8 cellular contexts compared by ENCODE assay signal in genomic region chrX:69387559-69388487, GRCh38.
DNase-seq lines count a peak whose midpoint lies in the region; ATAC-seq and TF ChIP-seq lines count a peak whose summit lies in the region.

No MANE protein-coding gene starts in this region.

- H3K36me3 Mint-ChIP-seq in activated T-cell treated with anti-CD3 and anti-CD28 coated beads, Interleukin-2, amount 50 U/mL, for 72 hours (ENCODE audit: insufficient read depth in 2 of 2), result no peaks in the 10 kb centered on the region

- no peaks in the 10 kb centered on the region for H3K9me3 Mint-ChIP-seq in activated T-cell treated with anti-CD3 and anti-CD28 coated beads, Interleukin-2, amount 50 U/mL, for 72 hours

- H3K36me3 ChIP-seq in psoas muscle (ENCODE audit: insufficient read depth in 1 of 2, low read depth in 1 of 2), result no peaks in the 10 kb centered on the region

- no peaks in the 10 kb centered on the region for H3K4me1 ChIP-seq in psoas muscle

- H3K27me3 ChIP-seq in psoas muscle (ENCODE audit: insufficient read depth in 3 of 3, low read length in 2 of 3), result peaks cover 0 to 36% (median 0%) of the 10 kb centered on the region in 3 donors

- TF ChIP-seq CTCF in psoas muscle (IDR thresholded peaks at IDR 0.05), result peak; percentile 70

- H3K4me1 Mint-ChIP-seq in activated T-cell treated with anti-CD3 and anti-CD28 coated beads, Interleukin-2, amount 50 U/mL, for 72 hours (ENCODE audit: low read depth), result no peaks in the 10 kb centered on the region

- no peak overlapping the region for H3K27ac ChIP-seq in psoas muscle

- peak; percentile 36 for DNase-seq in DMS114 treated with DMSO at 0.1 percent for 48 hours (lab: John Stamatoyannopoulos, UW; ENCODE audit: unreplicated experiment)
- DNase-seq in H4 (ENCODE audit: low spot score), result peak; percentile 3
- DNase-seq in NCI-H82 treated with DMSO at 0.1 percent for 48 hours (lab: John Stamatoyannopoulos, UW; ENCODE audit: unreplicated experiment), result peak; percentile 70
- DNase-seq in activated T-cell treated with anti-CD3 and anti-CD28 coated beads, Interleukin-2, amount 50 U/mL, for 72 hours, result peak; percentile 28 to 53
- peak in 39 of 42 donors; percentile 1 to 76 (median 47) for DNase-seq in head of caudate nucleus
- DNase-seq in psoas muscle, result peak; percentile 36 to 70

- peak in 1 of 2 donors; percentile 60 for ATAC-seq in activated T-cell treated with anti-CD3 and anti-CD28 coated beads, Interleukin-2, amount 50 U/mL, for 72 hours (replicated peaks in 1 of 2)
- ATAC-seq in psoas muscle, result peak; percentile 57 to 78 (median 65)
- ATAC-seq in GM19023 (IDR thresholded peaks at IDR 0.05; ENCODE audit: unreplicated experiment), result no peak
- no peak for ATAC-seq in GM21528 (IDR thresholded peaks at IDR 0.05; ENCODE audit: low FRiP score, unreplicated experiment)

- no peak overlapping the region for H3K27ac Mint-ChIP-seq in activated T-cell treated with anti-CD3 and anti-CD28 coated beads, Interleukin-2, amount 50 U/mL, for 72 hours

- no peak overlapping the region for H3K4me3 ChIP-seq in psoas muscle

- no peaks in the 10 kb centered on the region for H3K9me3 ChIP-seq in psoas muscle

- intact Hi-C loops in head of caudate nucleus (cut with DNase I), result no loop called here
- intact Hi-C loops in psoas muscle (cut with DNase I), result loop anchor here in 1 of 2 donors (5.0 kb wide), 2 partner anchors 561 to 656 kb away; partner anchors contain the start of gene EFNB1

- no peak overlapping the region for H3K4me3 Mint-ChIP-seq in activated T-cell treated with anti-CD3 and anti-CD28 coated beads, Interleukin-2, amount 50 U/mL, for 72 hours

- 15 to 18% (median 15%) methylated on average over 13 of the region's 13 CpGs for WGBS in psoas muscle, 3 donors

- peaks cover 76% of the 10 kb centered on the region for H3K27me3 Mint-ChIP-seq in activated T-cell treated with anti-CD3 and anti-CD28 coated beads, Interleukin-2, amount 50 U/mL, for 72 hours (ENCODE audit: low read depth)

Comparison
In these comparisons a context has a peak if more than half of its experiments do, and no peak if none do; other contexts are left out.
1. DNase-seq: peak in every context shown above with its lines; median percentile 70 in NCI-H82 treated with DMSO at 0.1 percent for 48 hours; 53 in psoas muscle; 47 in head of caudate nucleus; 40 in activated T-cell treated with anti-CD3 and anti-CD28 coated beads, Interleukin-2, amount 50 U/mL, for 72 hours; 36 in DMS114 treated with DMSO at 0.1 percent for 48 hours; 3 in H4.
2. ATAC-seq: peak in psoas muscle (4 of 4); none in GM19023 (single experiment) and GM21528 (single experiment).